15 cellular contexts compared by ENCODE assay signal in the genomic region with DNA sequence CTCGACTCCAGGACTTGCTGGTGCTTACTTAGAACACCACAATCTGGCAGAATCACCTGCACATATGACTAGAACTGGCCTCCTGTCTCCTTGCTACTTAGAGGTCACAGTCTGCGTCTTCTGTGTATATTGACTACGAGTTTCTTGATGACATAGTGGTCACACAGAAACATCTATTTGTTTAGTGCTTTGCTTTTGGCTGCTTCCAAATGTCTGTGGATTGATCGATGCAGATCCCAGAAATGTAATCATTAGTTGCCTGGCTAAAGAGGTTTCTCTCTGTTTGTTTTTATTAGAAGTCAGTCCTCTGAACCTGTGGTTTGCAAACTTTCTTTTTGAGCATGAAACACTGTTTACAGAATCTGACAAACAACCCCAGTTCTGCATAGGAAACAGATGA.
A peak's percentile ranks its signal among the peaks of the same experiment; 100 is the strongest.
DNase-seq lines count a peak whose midpoint lies in the region; ATAC-seq and TF ChIP-seq lines count a peak whose summit lies in the region.
"Had no signal": no experiment of that assay in that cellular context is flagged by ENCODE, and none has a peak within 500 bp of the region (broad histone marks: within the 10 kb centered on the region; RNA-seq: fewer than 3 reads in every experiment).

No MANE protein-coding gene starts in this region.

- peaks cover 70% of the 10 kb centered on the region for H3K4me1 ChIP-seq in adipocyte (ENCODE audit: control insufficient read depth, insufficient read depth, low read length)
- H3K4me1 ChIP-seq in esophagus squamous epithelium = peaks cover 0 to 38% (median 9%) of the 10 kb centered on the region in 3 donors
- peaks cover 10% of the 10 kb centered on the region for H3K4me1 ChIP-seq in upper lobe of right lung
- H3K4me1 ChIP-seq: HAP-1 had no signal

- H3K27ac ChIP-seq in esophagus squamous epithelium = peak overlapping the region; percentile 3 to 78 (median 62)
- peak overlapping the region; percentile 12 for H3K27ac ChIP-seq in upper lobe of right lung
- H3K27ac ChIP-seq: C4-2B, WERI-Rb-1 had no signal

- no peak for TF ChIP-seq CTCF in esophagus squamous epithelium (IDR thresholded peaks at IDR 0.05)
- no peak for TF ChIP-seq CTCF in osteocyte (IDR thresholded peaks at IDR 0.05)
- TF ChIP-seq CTCF in upper lobe of right lung (IDR thresholded peaks at IDR 0.05) = no peak

- H3K36me3 ChIP-seq in adipocyte (ENCODE audit: control insufficient read depth, insufficient read depth, low read length, severe bottlenecking) = no peaks in the 10 kb centered on the region
- H3K36me3 ChIP-seq in esophagus squamous epithelium = no peaks in the 10 kb centered on the region
- no peaks in the 10 kb centered on the region for H3K36me3 ChIP-seq in upper lobe of right lung
- H3K36me3 ChIP-seq: HAP-1 had no signal

- H3K27me3 ChIP-seq in adipocyte (replicated peaks; ENCODE audit: control insufficient read depth, insufficient read depth, low read length) (no peaks in the 10 kb centered on the region), esophagus squamous epithelium (no peaks in the 10 kb centered on the region), upper lobe of right lung (no peaks in the 10 kb centered on the region)

- no peak for ATAC-seq in upper lobe of right lung
- ATAC-seq: T-cell had no signal

- WGBS in esophagus squamous epithelium, 2 donors = 62 to 81% methylated on average over 3 to 4 of the region's 4 CpGs

- H3K36me3 Mint-ChIP-seq in osteocyte (ENCODE audit: unreplicated experiment) = peaks cover 27% of the 10 kb centered on the region
- H3K36me3 Mint-ChIP-seq: T-cell had no signal

- peak overlapping the region; percentile 93 for H3K27ac Mint-ChIP-seq in osteocyte (ENCODE audit: unreplicated experiment)
- H3K27ac Mint-ChIP-seq: T-cell had no signal

- H3K4me3 Mint-ChIP-seq in osteocyte (ENCODE audit: unreplicated experiment) = no peak overlapping the region
- H3K4me3 Mint-ChIP-seq: brain, T-cell had no signal

- no peak overlapping the region for H3K9ac ChIP-seq in adipocyte (ENCODE audit: low read length)
- H3K9ac ChIP-seq: parathyroid adenoma had no signal

- H3K4me3 ChIP-seq in adipocyte (ENCODE audit: low read length) (peak overlapping the region; percentile 67), esophagus squamous epithelium (no peak overlapping the region), upper lobe of right lung (no peak overlapping the region)
- H3K4me3 ChIP-seq: HAP-1 had no signal

- intact Hi-C loops in esophagus squamous epithelium (cut with DNase I) (no loop called here), upper lobe of right lung (cut with DNase I) (no loop called here)

- no peaks in the 10 kb centered on the region for H3K27me3 Mint-ChIP-seq in osteocyte (ENCODE audit: unreplicated experiment)

- peaks cover 68% of the 10 kb centered on the region for H3K4me1 Mint-ChIP-seq in osteocyte (ENCODE audit: unreplicated experiment)
- H3K4me1 Mint-ChIP-seq: T-cell had no signal

- TF ChIP-seq POLR2A in esophagus squamous epithelium (IDR thresholded peaks at IDR 0.05) = no peak

- no peak for DNase-seq in adipocyte (ENCODE audit: low read depth)
- no peak for DNase-seq in esophagus squamous epithelium (lab: John Stamatoyannopoulos, UW)
- no peak for DNase-seq in osteocyte (ENCODE audit: extremely low spot score, unreplicated experiment)
- no peak for DNase-seq in upper lobe of right lung
- DNase-seq in NCI-H1092 treated with DMSO at 0.1 percent for 48 hours (lab: John Stamatoyannopoulos, UW) = no peak
- no peak for DNase-seq in kidney tubule cell (ENCODE audit: low spot score)
- DNase-seq in NK-92 (lab: John Stamatoyannopoulos, UW; ENCODE audit: unreplicated experiment) = no peak
- DNase-seq: DMS53, NCI-H2081 treated with DMSO at 0.1 percent for 48 hours, T-cell, WERI-Rb-1 had no signal

- no peaks in the 10 kb centered on the region for H3K9me3 Mint-ChIP-seq in osteocyte (ENCODE audit: unreplicated experiment)
- H3K9me3 Mint-ChIP-seq: T-cell had no signal

- H3K9me3 ChIP-seq in adipocyte (ENCODE audit: control insufficient read depth, low read length) (no peaks in the 10 kb centered on the region), esophagus squamous epithelium (no peaks in the 10 kb centered on the region), upper lobe of right lung (no peaks in the 10 kb centered on the region)
- H3K9me3 ChIP-seq: HAP-1 had no signal
